Comparison of ENCODE assay signal across 11 cellular contexts in genomic region chr19:5966215-5966614, GRCh38. TPM values are rescaled to one million over a fixed set of nuclear protein-coding genes. Genes with fewer than 3 reads are reported as not detected.
DNase-seq lines count a peak whose midpoint lies in the region; ATAC-seq, FAIRE-seq and TF ChIP-seq lines count a peak whose summit lies in the region.
"Had no signal": no experiment of that assay in that cellular context is flagged by ENCODE, and none has a peak within 500 bp of the region (broad histone marks: within the 10 kb centered on the region; RNA-seq: fewer than 3 reads in every experiment).

No MANE protein-coding gene starts in this region.

- no peaks in the 10 kb centered on the region for H3K27me3 Mint-ChIP-seq in activated naive CD8-positive, alpha-beta T cell
- H3K27me3 Mint-ChIP-seq in activated naive CD8-positive, alpha-beta T cell treated with anti-CD3 and anti-CD28 coated beads, Interleukin-2, amount 50 U/mL, for 24 hours = no peaks in the 10 kb centered on the region
- H3K27me3 Mint-ChIP-seq: B cell had no signal

- intact Hi-C loops in lower lobe of right lung (cut with DNase I) (no loop called here), transverse colon (cut with DNase I; ENCODE audit: low total_unique reads) (no loop called here)

- TF ChIP-seq CTCF in H1 (IDR thresholded peaks at IDR 0.05; ENCODE audit: control extremely low read depth in 1 of 3, insufficient read depth in 1 of 3, low read depth in 1 of 3, low read length in 3 of 3) (no peak), lower lobe of right lung (IDR thresholded peaks at IDR 0.05) (no peak), transverse colon (IDR thresholded peaks at IDR 0.05) (no peak)

- H3K9me3 Mint-ChIP-seq in activated naive CD8-positive, alpha-beta T cell (ENCODE audit: low read depth) = no peaks in the 10 kb centered on the region
- no peaks in the 10 kb centered on the region for H3K9me3 Mint-ChIP-seq in activated naive CD8-positive, alpha-beta T cell treated with anti-CD3 and anti-CD28 coated beads, Interleukin-2, amount 50 U/mL, for 24 hours

- peaks cover 95% of the 10 kb centered on the region for H3K4me1 Mint-ChIP-seq in activated naive CD8-positive, alpha-beta T cell (ENCODE audit: low read depth)
- H3K4me1 Mint-ChIP-seq in activated naive CD8-positive, alpha-beta T cell treated with anti-CD3 and anti-CD28 coated beads, Interleukin-2, amount 50 U/mL, for 24 hours = peaks cover 88% of the 10 kb centered on the region

- H3K27ac Mint-ChIP-seq in activated naive CD8-positive, alpha-beta T cell = peak overlapping the region; percentile 58
- H3K27ac Mint-ChIP-seq in activated naive CD8-positive, alpha-beta T cell treated with anti-CD3 and anti-CD28 coated beads, Interleukin-2, amount 50 U/mL, for 24 hours = no peak overlapping the region
- H3K27ac Mint-ChIP-seq: B cell had no signal

- H3K23ac ChIP-seq in H1 (ENCODE audit: insufficient read length) = no peak overlapping the region

- POLR2A ChIA-PET in H1 (lab: Charles Lee; ENCODE audit: partially characterized antibody) = interaction anchor here (1.0 kb wide), 1 partner anchor 75 kb away, joined by 3 read pairs; no protein-coding TSS in a partner anchor

- no peak overlapping the region for H2BK20ac ChIP-seq in H1 (ENCODE audit: low read length)

- TF ChIP-seq RAD21 in H1 (IDR thresholded peaks at IDR 0.05 in 1 of 2, conservative IDR thresholded peaks at IDR 0.05 in 1 of 2; ENCODE audit: low read depth in 2 of 2, low read length in 2 of 2) = no peak

- no peak overlapping the region for H2BK120ac ChIP-seq in H1 (replicated peaks; ENCODE audit: low read depth, low read length)

- no peak for FAIRE-seq in H1 (lab: Jason Lieb, UNC)

- H3K27ac ChIP-seq in H1 (ENCODE audit: low read depth, low read length) (no peak overlapping the region), lower lobe of right lung (peak overlapping the region; percentile 73), transverse colon (peak overlapping the region; percentile 64 to 86 (median 72))

- H3K4me3 ChIP-seq in H1 (ENCODE audit: extremely low read depth in 1 of 4, insufficient read depth in 2 of 4, low read depth in 3 of 4, low read length in 4 of 4) = no peak overlapping the region
- H3K4me3 ChIP-seq in lower lobe of right lung = no peak overlapping the region
- no peak overlapping the region for H3K4me3 ChIP-seq in transverse colon

- H2BK5ac ChIP-seq in H1 (ENCODE audit: low read depth, low read length) = no peak overlapping the region

- no peak overlapping the region for H4K8ac ChIP-seq in H1 (ENCODE audit: extremely low read depth, insufficient read depth, low read length)

- H3K4ac ChIP-seq in H1 (replicated peaks; ENCODE audit: insufficient read length, low read depth, low read length) = no peak overlapping the region

- H3K4me3 Mint-ChIP-seq in activated naive CD8-positive, alpha-beta T cell = peak overlapping the region; percentile 43
- H3K4me3 Mint-ChIP-seq in activated naive CD8-positive, alpha-beta T cell treated with anti-CD3 and anti-CD28 coated beads, Interleukin-2, amount 50 U/mL, for 24 hours = no peak overlapping the region
- H3K4me3 Mint-ChIP-seq: B cell had no signal

- H3K36me3 Mint-ChIP-seq in activated naive CD8-positive, alpha-beta T cell = no peaks in the 10 kb centered on the region
- peaks cover 18% of the 10 kb centered on the region for H3K36me3 Mint-ChIP-seq in activated naive CD8-positive, alpha-beta T cell treated with anti-CD3 and anti-CD28 coated beads, Interleukin-2, amount 50 U/mL, for 24 hours (ENCODE audit: low read depth)

- peaks cover 18 to 97% of the 10 kb centered on the region in 2 experiments; a peak in 3 of 4 replicates for H3K79me2 ChIP-seq in H1 (ENCODE audit: control insufficient read depth in 1 of 2, insufficient read depth in 2 of 2, low read length in 2 of 2)

- in situ Hi-C loops in transverse colon (cut with MboI; ENCODE audit: low pct_ligation_motif_present in 1 of 4, low pct_unique_long_range_greater_than_20kb in 1 of 4, low sequenced_read_pairs in 3 of 4) = no loop called here

- H3K23me2 ChIP-seq in H1 (ENCODE audit: low read depth, low read length) = no peaks in the 10 kb centered on the region

- H3K9ac ChIP-seq in H1 (replicated peaks in 1 of 4; ENCODE audit: extremely low read depth in 1 of 4, low read depth in 3 of 4, low read length in 3 of 4) = no peak overlapping the region

- WGBS in H1 (ENCODE audit: extremely low coverage in 1 of 2, insufficient coverage in 1 of 2, insufficient read length in 1 of 2, insufficient replicate concordance in 2 of 2, low coverage in 1 of 2, low lambda C conversion rate in 2 of 2, missing lambda C conversion rate in 1 of 2), 2 experiments = 86% methylated on average over 8 of the region's 8 CpGs; no CpG with 5 or more reads in 1 of the 2 experiments
- WGBS in transverse colon (ENCODE audit: low coverage in 1 of 2), 2 donors = 64 to 68% methylated on average over 8 of the region's 8 CpGs

- no peak for TF ChIP-seq EP300 in H1 (IDR thresholded peaks at IDR 0.05; ENCODE audit: borderline replicate concordance in 1 of 2, low read depth in 2 of 2, low read length in 2 of 2)
- peak; percentile 55 for TF ChIP-seq EP300 in transverse colon (IDR thresholded peaks at IDR 0.05; ENCODE audit: low read depth)

- no peak overlapping the region for H4K91ac ChIP-seq in H1 (replicated peaks; ENCODE audit: insufficient read length, low read length)

- H4K5ac ChIP-seq in H1 (ENCODE audit: insufficient read length, low read depth, low read length) = no peak overlapping the region

- H3K4me1 ChIP-seq in H1 (replicated peaks in 1 of 4; ENCODE audit: control insufficient read depth in 3 of 4, insufficient read depth in 4 of 4, low read length in 3 of 4) (peaks cover 13 to 24% (median 16%) of the 10 kb centered on the region in 4 experiments), lower lobe of right lung (peaks cover 86% of the 10 kb centered on the region), transverse colon (peaks cover 55 to 73% (median 63%) of the 10 kb centered on the region in 4 donors)

- H3K9me3 ChIP-seq in H1 (ENCODE audit: insufficient read depth in 2 of 2, low read depth in 1 of 2, low read length in 1 of 2) (no peaks in the 10 kb centered on the region), lower lobe of right lung (no peaks in the 10 kb centered on the region), transverse colon (no peaks in the 10 kb centered on the region)

- H3K56ac ChIP-seq in H1 (replicated peaks; ENCODE audit: insufficient read length, low read depth, low read length) = no peak overlapping the region

- H3K14ac ChIP-seq in H1 (ENCODE audit: insufficient read length) = no peak overlapping the region

- H3K18ac ChIP-seq in H1 (ENCODE audit: extremely low read depth, low read length) = no peak overlapping the region

- H3K4me2 ChIP-seq in H1 (ENCODE audit: insufficient read depth in 1 of 2, low read depth in 2 of 2, low read length in 2 of 2) = no peak overlapping the region

- ATAC-seq in activated naive CD8-positive, alpha-beta T cell treated with anti-CD3 and anti-CD28 coated beads, Interleukin-2, amount 50 U/mL, for 24 hours = no peak
- ATAC-seq in lower lobe of right lung (peak; percentile 1 to 18), HG03520 (IDR thresholded peaks at IDR 0.05; ENCODE audit: unreplicated experiment) (no peak)

- no peak overlapping the region for H2BK12ac ChIP-seq in H1 (ENCODE audit: low read depth, low read length)

- no peak overlapping the region for H2AFZ ChIP-seq in H1 (ENCODE audit: low read length)

- peaks cover 50% of the 10 kb centered on the region for H3K79me1 ChIP-seq in H1 (ENCODE audit: low read depth, low read length)

- no peak overlapping the region for H2BK15ac ChIP-seq in H1 (ENCODE audit: low read length)

- no peak for DNase-seq in activated naive CD8-positive, alpha-beta T cell treated with anti-CD3 and anti-CD28 coated beads, Interleukin-2, amount 50 U/mL, for 24 hours
- no peak for DNase-seq in H1 (ENCODE audit: low read depth in 1 of 2, low spot score in 2 of 2)
- no peak for DNase-seq in lower lobe of right lung
- DNase-seq in transverse colon = no peak
- DNase-seq in occipital lobe (lab: John Stamatoyannopoulos, UW) = no peak
- no peak for DNase-seq in NCI-H1930 (lab: John Stamatoyannopoulos, UW)
- DNase-seq: amygdala, NCI-H187 treated with DMSO at 0.1 percent for 48 hours had no signal

- TF ChIP-seq POLR2A in H1 (IDR thresholded peaks at IDR 0.05; ENCODE audit: control extremely low read depth in 1 of 2, low read depth in 2 of 2, low read length in 2 of 2) = no peak
- TF ChIP-seq POLR2A in transverse colon (IDR thresholded peaks at IDR 0.05) = no peak

- no peak overlapping the region for H2AK5ac ChIP-seq in H1 (ENCODE audit: low read depth, low read length)

- H4K20me1 ChIP-seq in H1 (replicated peaks in 1 of 2; ENCODE audit: control insufficient read depth in 1 of 2, insufficient read depth in 2 of 2, low read length in 2 of 2) = peaks cover 47 to 68% of the 10 kb centered on the region in 2 experiments

- CTCF ChIA-PET in H1 (lab: Charles Lee; ENCODE audit: partially characterized antibody) = interaction anchor here (0.8 to 3.9 kb wide), 7 partner anchors 9 to 56 kb away, joined by 4 to 48 read pairs (median 12); no protein-coding TSS in a partner anchor

- H3K36me3 ChIP-seq in H1 (ENCODE audit: control insufficient read depth in 2 of 4, insufficient read depth in 4 of 4, low read length in 3 of 4) = no peaks in the 10 kb centered on the region
- peaks cover 7% of the 10 kb centered on the region for H3K36me3 ChIP-seq in lower lobe of right lung
- H3K36me3 ChIP-seq in transverse colon = no peaks in the 10 kb centered on the region

- no peaks in the 10 kb centered on the region for H3K27me3 ChIP-seq in H1 (replicated peaks in 1 of 4; ENCODE audit: control insufficient read depth in 3 of 4, extremely low read depth in 1 of 4, insufficient read depth in 3 of 4, low read length in 3 of 4)
- H3K27me3 ChIP-seq in lower lobe of right lung (ENCODE audit: low read depth) = no peaks in the 10 kb centered on the region
- no peaks in the 10 kb centered on the region for H3K27me3 ChIP-seq in transverse colon

RNA-seq across cellular contexts. Expression of gene RANBP3, which starts 11.7 kb away (rescaled TPM):
- 87.0 and 95.4 TPM in 2 replicates for total RNA-seq in H1 (2021; fragmentation: NEBNext Ultra II Directional; extraction: Animal tissue kit (Norgen Biotek cat#: 25700))
- polyA plus RNA-seq in H1 (2011; rRNA removed) = 122 and 159 TPM in 2 replicates
- 120 TPM for polyA plus RNA-seq in H1 (2011; cell fraction: cytosol; rRNA removed)
- polyA plus RNA-seq in H1 (2011; cell fraction: nucleus; rRNA removed) = 149 TPM
- polyA plus RNA-seq in H1 (2012, experiment 1 of 2) = 62.4 to 96.0 TPM (median 89.7 TPM) in 4 replicates
- 57.9 TPM for polyA plus RNA-seq in H1 (2012, experiment 2 of 2)
- 102 TPM for polyA plus RNA-seq in H1 (2013, experiment 1 of 2)
- polyA plus RNA-seq in H1 (2013, experiment 2 of 2) = 98.7 TPM
- polyA minus RNA-seq in H1 (2011; rRNA and poly(A)+ RNA removed) = 52.2 and 53.3 TPM in 2 replicates
- polyA minus RNA-seq in H1 (2011; cell fraction: cytosol; rRNA and poly(A)+ RNA removed) = 65.6 TPM
- 34.1 TPM for polyA minus RNA-seq in H1 (2011; cell fraction: nucleus; rRNA and poly(A)+ RNA removed)
- total RNA-seq in lower lobe of right lung (70.8 TPM), transverse colon (100 to 1,000 TPM in 1 of 4 donors, 10 to 100 TPM in 3; 58.9 to 175 (median 65.0) TPM), occipital lobe (35.4 TPM)

RNA-seq across cellular contexts. Expression of gene CAPS, which starts 52.2 kb away (rescaled TPM):
- total RNA-seq in H1 (2021; fragmentation: NEBNext Ultra II Directional; extraction: Animal tissue kit (Norgen Biotek cat#: 25700)) = 1.8 and 2.1 TPM in 2 replicates
- 2.4 and 4.2 TPM in 2 replicates for polyA plus RNA-seq in H1 (2011; rRNA removed)
- 4.2 TPM for polyA plus RNA-seq in H1 (2011; cell fraction: cytosol; rRNA removed)
- 8.2 TPM for polyA plus RNA-seq in H1 (2011; cell fraction: nucleus; rRNA removed)
- polyA plus RNA-seq in H1 (2012, experiment 1 of 2) = 1.9 to 3.7 TPM (median 2.8 TPM) in 4 replicates
- 1.7 TPM for polyA plus RNA-seq in H1 (2012, experiment 2 of 2)
- polyA plus RNA-seq in H1 (2013, experiment 1 of 2) = 2.1 TPM
- polyA plus RNA-seq in H1 (2013, experiment 2 of 2) = 1.4 TPM
- polyA minus RNA-seq in H1 (2011; rRNA and poly(A)+ RNA removed) = 0.24 and 0.47 TPM in 2 replicates
- 0.66 TPM for polyA minus RNA-seq in H1 (2011; cell fraction: cytosol; rRNA and poly(A)+ RNA removed)
- 1.1 TPM for polyA minus RNA-seq in H1 (2011; cell fraction: nucleus; rRNA and poly(A)+ RNA removed)
- 76.7 TPM for total RNA-seq in lower lobe of right lung
- total RNA-seq in transverse colon = 10 to 100 TPM; 24.6 to 57.3 (median 38.0) TPM
- total RNA-seq in occipital lobe = 7.0 TPM

Comparison
In these comparisons a context has a peak if more than half of its experiments do, and no peak if none do; other contexts are left out.
1. ATAC-seq: peak in lower lobe of right lung (2 of 2); none in activated naive CD8-positive, alpha-beta T cell treated with anti-CD3 and anti-CD28 coated beads, Interleukin-2, amount 50 U/mL, for 24 hours (single experiment) and HG03520 (single experiment).